14 cellular contexts compared by ENCODE assay signal in genomic region chr1:168341576-168341975, GRCh38.
A peak's percentile ranks its signal among the peaks of the same experiment; 100 is the strongest.
DNase-seq lines count a peak whose midpoint lies in the region; ATAC-seq and TF ChIP-seq lines count a peak whose summit lies in the region.
"Had no signal": no experiment of that assay in that cellular context is flagged by ENCODE, and none has a peak within 500 bp of the region (broad histone marks: within the 10 kb centered on the region; RNA-seq: fewer than 3 reads in every experiment).

No MANE protein-coding gene starts in this region.

- no peak for TF ChIP-seq POLR2A in ovary (IDR thresholded peaks at IDR 0.05)

- TF ChIP-seq CTCF in mammary epithelial cell (conservative IDR thresholded peaks at IDR 0.05 in 1 of 2, IDR thresholded peaks at IDR 0.05 in 1 of 2; ENCODE audit: extremely low read depth in 1 of 2, insufficient read depth in 1 of 2, low read depth in 1 of 2, low read length in 2 of 2) (no peak), natural killer cell (IDR thresholded peaks at IDR 0.05) (no peak), ovary (IDR thresholded peaks at IDR 0.05) (no peak), progenitor cell of endocrine pancreas (IDR thresholded peaks at IDR 0.05; ENCODE audit: unreplicated experiment) (no peak)

- BruUV-seq in mammary epithelial cell (replicated peaks; lab: Mats Ljungman, UMichigan) = no TSS peak

- no peaks in the 10 kb centered on the region for H3K27me3 ChIP-seq in mammary epithelial cell (ENCODE audit: insufficient read depth, low read length)
- no peaks in the 10 kb centered on the region for H3K27me3 ChIP-seq in ovary
- H3K27me3 ChIP-seq: SJCRH30, tibial artery had no signal

- H3K36me3 ChIP-seq in mammary epithelial cell (ENCODE audit: insufficient read depth, low read length) (no peaks in the 10 kb centered on the region), ovary (no peaks in the 10 kb centered on the region)
- H3K36me3 ChIP-seq: SJCRH30, tibial artery had no signal

- H3K4me2 ChIP-seq in mammary epithelial cell (ENCODE audit: insufficient read depth, low read depth, low read length) = no peak overlapping the region

- in situ Hi-C loops in G401 (cut with HindIII; ENCODE audit: low sequenced_read_pairs) (no loop called here), mammary epithelial cell (cut with MboI; ENCODE audit: low sequenced_read_pairs in 2 of 2) (loop anchor here in 1 of 2 donors (10.0 kb wide), 1 partner anchor 233 kb away; the partner anchor contains the start of gene XCL1)

- H3K27ac Mint-ChIP-seq in natural killer cell (peak overlapping the region; percentile 72 to 76), progenitor cell of endocrine pancreas (no peak overlapping the region)

- H3K36me3 Mint-ChIP-seq in natural killer cell (no peaks in the 10 kb centered on the region), progenitor cell of endocrine pancreas (ENCODE audit: insufficient read depth) (no peaks in the 10 kb centered on the region)

- dilution Hi-C loops in mammary epithelial cell (cut with HindIII; ENCODE audit: low sequenced_read_pairs) = no loop called here

- H3K9me3 ChIP-seq in mammary epithelial cell (replicated peaks; ENCODE audit: insufficient read depth, low read length) (no peaks in the 10 kb centered on the region), ovary (no peaks in the 10 kb centered on the region)
- H3K9me3 ChIP-seq: Caco-2, SJCRH30, tibial artery had no signal

- H3K9ac ChIP-seq in mammary epithelial cell (ENCODE audit: insufficient read depth, low read length) = no peak overlapping the region

- H4K20me1 ChIP-seq in mammary epithelial cell (ENCODE audit: insufficient read depth, low read length) = no peaks in the 10 kb centered on the region

- DNase-seq in G401 (ENCODE audit: low spot score) = peak; percentile 5
- peak; percentile 17 for DNase-seq in NCI-H69 (lab: John Stamatoyannopoulos, UW)
- DNase-seq in mammary epithelial cell = peak; percentile 52
- no peak for DNase-seq in natural killer cell
- no peak for DNase-seq in ovary
- no peak for DNase-seq in NOMO-1 (lab: John Stamatoyannopoulos, UW; ENCODE audit: unreplicated experiment in 2 of 2)
- DNase-seq in progenitor cell of endocrine pancreas (ENCODE audit: low spot score, unreplicated experiment) = no peak
- DNase-seq: activated T-cell treated with anti-CD3 and anti-CD28 coated beads, Interleukin-2, amount 50 U/mL, for 1 hour; Caco-2; NCI-H1694; NCI-H82; SJCRH30; tibial artery had no signal

- H3K27me3 Mint-ChIP-seq in natural killer cell (ENCODE audit: low read depth in 2 of 2) (no peaks in the 10 kb centered on the region), progenitor cell of endocrine pancreas (peaks cover 18% of the 10 kb centered on the region)

- H3K4me1 ChIP-seq in mammary epithelial cell (ENCODE audit: insufficient read depth, low read length) (peaks cover 14% of the 10 kb centered on the region), ovary (ENCODE audit: insufficient read depth) (no peaks in the 10 kb centered on the region)
- H3K4me1 ChIP-seq: SJCRH30 had no signal

- H3K27ac ChIP-seq in mammary epithelial cell (ENCODE audit: insufficient read depth, low read depth, low read length) (no peak overlapping the region), ovary (no peak overlapping the region)
- H3K27ac ChIP-seq: SJCRH30 had no signal

- no peak overlapping the region for H2AFZ ChIP-seq in mammary epithelial cell (ENCODE audit: low read depth, low read length)

- no peak for TF ChIP-seq EP300 in ovary (IDR thresholded peaks at IDR 0.05)

- no peaks in the 10 kb centered on the region for H3K79me2 ChIP-seq in mammary epithelial cell (ENCODE audit: insufficient read depth, low read length)

- CTCF ChIA-PET in mammary epithelial cell (lab: Charles Lee; ENCODE audit: low non-redundant PET) = no interaction called here

- no peak for ATAC-seq in natural killer cell
- no peak for ATAC-seq in HG02798 (IDR thresholded peaks at IDR 0.05; ENCODE audit: poor library complexity, unreplicated experiment)

- intact Hi-C loops in mammary epithelial cell (cut with micrococcal nuclease) = no loop called here
- intact Hi-C loops in natural killer cell (cut with micrococcal nuclease) = loop anchor here (5.0 to 10.0 kb wide), 4 partner anchors 66 to 1026 kb away; partner anchors contain the start of genes BLZF1, NME7 and XCL1
- intact Hi-C loops in ovary (cut with DNase I) = no loop called here

- WGBS in mammary epithelial cell (ENCODE audit: low coverage, missing lambda C conversion rate) = 71% methylated on average over 3 of the region's 3 CpGs
- 89 to 93% (median 90%) methylated on average over 3 of the region's 3 CpGs for WGBS in ovary, 3 donors

- H3K4me3 Mint-ChIP-seq in natural killer cell = peak overlapping the region; percentile 61
- H3K4me3 Mint-ChIP-seq in progenitor cell of endocrine pancreas (ENCODE audit: low read depth) = no peak overlapping the region

- H3K4me1 Mint-ChIP-seq in natural killer cell (peaks cover 52 to 60% of the 10 kb centered on the region in 2 donors), progenitor cell of endocrine pancreas (ENCODE audit: low read depth) (no peaks in the 10 kb centered on the region)

- H3K9me3 Mint-ChIP-seq in natural killer cell (peaks cover 0 to 5% of the 10 kb centered on the region in 2 donors), progenitor cell of endocrine pancreas (ENCODE audit: low read depth) (no peaks in the 10 kb centered on the region)

- no peak overlapping the region for H3K4me3 ChIP-seq in mammary epithelial cell (replicated peaks in 1 of 3; ENCODE audit: insufficient read depth in 1 of 3, low read depth in 2 of 3, low read length in 3 of 3)
- no peak overlapping the region for H3K4me3 ChIP-seq in ovary
- H3K4me3 ChIP-seq: SJCRH30 had no signal

Comparison
In these comparisons a context has a peak if more than half of its experiments do, and no peak if none do; other contexts are left out.
1. DNase-seq: peak in G401 (single experiment), NCI-H69 (single experiment) and mammary epithelial cell (single experiment); none in natural killer cell (single experiment), ovary (0 of 5), NOMO-1 (0 of 2) and progenitor cell of endocrine pancreas (single experiment).